In the genomic region with DNA sequence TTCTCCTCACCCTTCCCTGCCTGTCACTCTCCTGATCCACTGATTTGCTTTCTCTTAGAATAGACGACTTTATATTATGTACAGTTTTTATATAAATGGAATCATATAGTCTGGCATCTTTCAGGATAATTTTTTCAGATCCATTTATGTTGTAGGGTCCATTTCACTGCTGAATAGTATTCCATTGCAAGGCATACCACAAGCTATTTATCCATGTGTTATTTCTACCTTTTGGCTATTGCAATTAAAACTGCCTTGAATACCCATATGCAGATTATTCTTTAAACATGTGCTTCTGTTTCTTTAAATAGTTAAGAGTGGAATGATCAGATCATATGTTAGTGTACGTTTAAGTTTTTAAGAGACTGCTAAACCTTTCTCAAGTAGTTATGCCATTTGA, we compare ENCODE assay signal across 20 cellular contexts. TPM values are rescaled to one million over a fixed set of nuclear protein-coding genes. Genes with fewer than 3 reads are reported as not detected.
DNase-seq lines count a peak whose midpoint lies in the region; ATAC-seq and TF ChIP-seq lines count a peak whose summit lies in the region.
"Had no signal": no experiment of that assay in that cellular context is flagged by ENCODE, and none has a peak within 500 bp of the region (broad histone marks: within the 10 kb centered on the region; RNA-seq: fewer than 3 reads in every experiment).

No MANE protein-coding gene starts in this region.

- H2AFZ ChIP-seq in SK-N-SH (ENCODE audit: low read depth): no peak overlapping the region
- no peak overlapping the region for H2AFZ ChIP-seq in mesenchymal stem cell (ENCODE audit: low read depth, low read length)

- H3F3A ChIP-seq in SK-N-SH (replicated peaks; ENCODE audit: insufficient read depth): no peaks in the 10 kb centered on the region

- no peaks in the 10 kb centered on the region for H3K9me2 ChIP-seq in SK-N-SH

- DNase-seq in SK-N-SH (no peak), adipocyte (ENCODE audit: low read depth) (no peak), endodermal cell (no peak), progenitor cell of endocrine pancreas (ENCODE audit: low spot score, unreplicated experiment) (no peak), NCI-H446 treated with DMSO at 0.1 percent for 48 hours (lab: John Stamatoyannopoulos, UW) (no peak), mesenchymal stem cell (no peak)
- DNase-seq: AML-193; Caco-2; Calu3; CD4-positive, alpha-beta T cell; CD8-positive, alpha-beta T cell; DMS79 treated with DMSO at 0.1 percent for 48 hours; GF-D8 had no signal

- H2BK12ac ChIP-seq in mesenchymal stem cell (ENCODE audit: low read length in 2 of 2): no peak overlapping the region

- H3K4me1 ChIP-seq in SK-N-SH (ENCODE audit: control insufficient read depth in 1 of 2, insufficient read depth in 2 of 2, low read depth in 1 of 2, low read length in 1 of 2): no peaks in the 10 kb centered on the region
- no peaks in the 10 kb centered on the region for H3K4me1 ChIP-seq in adipocyte (ENCODE audit: control insufficient read depth, insufficient read depth, low read length)
- no peaks in the 10 kb centered on the region for H3K4me1 ChIP-seq in endodermal cell (ENCODE audit: control insufficient read depth, insufficient read depth, low read length)
- no peaks in the 10 kb centered on the region for H3K4me1 ChIP-seq in mesenchymal stem cell (ENCODE audit: control insufficient read depth, insufficient read depth, low read depth, low read length)
- H3K4me1 ChIP-seq: A549; BLaER1 treated with 17β-estradiol and CSF1 and Interleukin-3, amounts not matched to agents 10 nM and 100 nM; Caco-2 had no signal

- no peak overlapping the region for H3K4me2 ChIP-seq in SK-N-SH
- no peak overlapping the region for H3K4me2 ChIP-seq in mesenchymal stem cell (ENCODE audit: low read length, poor library complexity, severe bottlenecking)
- H3K4me2 ChIP-seq: A549; BLaER1 treated with 17β-estradiol and CSF1 and Interleukin-3, amounts not matched to agents 10 nM and 100 nM had no signal

- no peaks in the 10 kb centered on the region for H4K20me1 ChIP-seq in SK-N-SH (ENCODE audit: insufficient read depth)
- H4K20me1 ChIP-seq: BLaER1 treated with 17β-estradiol and CSF1 and Interleukin-3, amounts not matched to agents 10 nM and 100 nM had no signal

- no peak overlapping the region for H4K91ac ChIP-seq in mesenchymal stem cell (ENCODE audit: low read length)

- H3K36me3 ChIP-seq in SK-N-SH (replicated peaks in 1 of 2; ENCODE audit: control insufficient read depth in 1 of 2, insufficient read depth in 2 of 2, low read length in 1 of 2): peaks cover 28 to 57% of the 10 kb centered on the region in 2 experiments
- peaks cover 84% of the 10 kb centered on the region for H3K36me3 ChIP-seq in adipocyte (ENCODE audit: control insufficient read depth, insufficient read depth, low read length, severe bottlenecking)
- peaks cover 57% of the 10 kb centered on the region for H3K36me3 ChIP-seq in endodermal cell (ENCODE audit: control insufficient read depth, insufficient read depth, low read length)
- peaks cover 14 to 63% of the 10 kb centered on the region in 2 experiments for H3K36me3 ChIP-seq in mesenchymal stem cell (ENCODE audit: control insufficient read depth in 1 of 2, insufficient read depth in 2 of 2, low read depth in 1 of 2, low read length in 2 of 2)

- H4K8ac ChIP-seq in mesenchymal stem cell (ENCODE audit: low read length): no peak overlapping the region

- H3K36me3 Mint-ChIP-seq in endodermal cell (ENCODE audit: low read depth) (peaks cover 83% of the 10 kb centered on the region), progenitor cell of endocrine pancreas (ENCODE audit: insufficient read depth) (peaks cover 81% of the 10 kb centered on the region)

- no peak overlapping the region for H3K4ac ChIP-seq in mesenchymal stem cell (ENCODE audit: low read depth in 1 of 2, low read length in 2 of 2)

- peaks cover 95% of the 10 kb centered on the region for H3K9me3 Mint-ChIP-seq in endodermal cell
- H3K9me3 Mint-ChIP-seq in progenitor cell of endocrine pancreas (ENCODE audit: low read depth): peaks cover 70% of the 10 kb centered on the region

- no peaks in the 10 kb centered on the region for H3K27me3 Mint-ChIP-seq in endodermal cell (ENCODE audit: insufficient read depth)
- no peaks in the 10 kb centered on the region for H3K27me3 Mint-ChIP-seq in progenitor cell of endocrine pancreas
- H3K27me3 Mint-ChIP-seq: B cell; CD4-positive, alpha-beta T cell had no signal

- H2AK5ac ChIP-seq in mesenchymal stem cell (ENCODE audit: low read length, severe bottlenecking): no peak overlapping the region

- CTCF ChIA-PET in SK-N-SH (lab: Yijun Ruan, JAX): no interaction called here

- H3K4me1 Mint-ChIP-seq in endodermal cell: no peaks in the 10 kb centered on the region
- H3K4me1 Mint-ChIP-seq in progenitor cell of endocrine pancreas (ENCODE audit: low read depth): no peaks in the 10 kb centered on the region
- H3K4me1 Mint-ChIP-seq: B cell had no signal

- H3K9me3 ChIP-seq in SK-N-SH (peaks cover 61% of the 10 kb centered on the region), adipocyte (ENCODE audit: control insufficient read depth, low read length) (peaks cover 99% of the 10 kb centered on the region), endodermal cell (ENCODE audit: control insufficient read depth, low read length) (peaks cover 97% of the 10 kb centered on the region), mesenchymal stem cell (ENCODE audit: control insufficient read depth, low read length) (peaks cover 96% of the 10 kb centered on the region)

- H3K14ac ChIP-seq in mesenchymal stem cell (ENCODE audit: low read length in 2 of 2): no peak overlapping the region

- H2BK15ac ChIP-seq in mesenchymal stem cell (ENCODE audit: low read depth, poor library complexity, severe bottlenecking): no peak overlapping the region

- H3K9ac ChIP-seq in SK-N-SH (no peak overlapping the region), adipocyte (ENCODE audit: low read length) (no peak overlapping the region), endodermal cell (ENCODE audit: extremely low read depth, low read length, poor library complexity, severe bottlenecking) (no peak overlapping the region), mesenchymal stem cell (ENCODE audit: low read length) (no peak overlapping the region)
- H3K9ac ChIP-seq: BLaER1 treated with 17β-estradiol and CSF1 and Interleukin-3, amounts not matched to agents 10 nM and 100 nM had no signal

- H3K79me2 ChIP-seq in SK-N-SH (ENCODE audit: insufficient read depth): no peaks in the 10 kb centered on the region

- H3K4me3 ChIP-seq in SK-N-SH (ENCODE audit: low read depth in 2 of 2, low read length in 1 of 2): no peak overlapping the region
- peak overlapping the region; percentile 46 for H3K4me3 ChIP-seq in adipocyte (ENCODE audit: low read length)
- peak overlapping the region; percentile 75 for H3K4me3 ChIP-seq in endodermal cell (ENCODE audit: low read length)
- peak overlapping the region in 1 of 2 experiments; percentile 59 for H3K4me3 ChIP-seq in mesenchymal stem cell (ENCODE audit: insufficient read depth in 1 of 2, low read depth in 1 of 2, low read length in 2 of 2)
- H3K4me3 ChIP-seq: A549 had no signal

- H2BK5ac ChIP-seq in mesenchymal stem cell (ENCODE audit: low read depth, low read length, poor library complexity, severe bottlenecking): no peak overlapping the region

- TF ChIP-seq EP300 in SK-N-SH (IDR thresholded peaks at IDR 0.05; ENCODE audit: borderline replicate concordance in 1 of 2, low read depth in 1 of 2, low read length in 1 of 2): no peak

- WGBS in SK-N-SH (ENCODE audit: low lambda C conversion rate): 77% methylated on average over 2 of the region's 2 CpGs
- WGBS in endodermal cell (ENCODE audit: insufficient coverage in 1 of 2, insufficient read length in 1 of 2), 2 experiments: 100% methylated on average over 1 of the region's 2 CpGs
- WGBS in mesenchymal stem cell: 100% methylated on average over 1 of the region's 2 CpGs

- no peak overlapping the region for H3K23ac ChIP-seq in mesenchymal stem cell (ENCODE audit: low read length in 2 of 2)

- H3K27me3 ChIP-seq in SK-N-SH (ENCODE audit: insufficient read depth) (no peaks in the 10 kb centered on the region), adipocyte (replicated peaks; ENCODE audit: control insufficient read depth, insufficient read depth, low read length) (no peaks in the 10 kb centered on the region), endodermal cell (ENCODE audit: control insufficient read depth, insufficient read depth, low read length, poor library complexity, severe bottlenecking) (no peaks in the 10 kb centered on the region), mesenchymal stem cell (ENCODE audit: control insufficient read depth in 1 of 2, insufficient read depth in 1 of 2, low read length in 2 of 2) (no peaks in the 10 kb centered on the region)
- H3K27me3 ChIP-seq: BLaER1 treated with 17β-estradiol and CSF1 and Interleukin-3, amounts not matched to agents 10 nM and 100 nM had no signal

- no peak for ATAC-seq in SK-N-SH treated with all-trans-retinoic acid at 6 μM for 48 hours
- ATAC-seq in activated CD4-positive, CD25-positive, alpha-beta regulatory T cell treated with anti-CD3 and anti-CD28 coated beads, Interleukin-2, amount 50 U/mL, for 24 hours: no peak
- ATAC-seq: A549; CD8-positive, alpha-beta T cell had no signal

- H3K4me3 Mint-ChIP-seq in endodermal cell (no peak overlapping the region), progenitor cell of endocrine pancreas (ENCODE audit: low read depth) (no peak overlapping the region)
- H3K4me3 Mint-ChIP-seq: B cell; CD4-positive, alpha-beta T cell; CD8-positive, alpha-beta T cell had no signal

- POLR2A ChIA-PET in SK-N-SH (lab: Yijun Ruan, JAX): no interaction called here

- H3K18ac ChIP-seq in mesenchymal stem cell (ENCODE audit: low read depth in 1 of 2, low read length in 2 of 2): no peak overlapping the region

- H3K27ac Mint-ChIP-seq in endodermal cell (no peak overlapping the region), progenitor cell of endocrine pancreas (peak overlapping the region; percentile 76)
- H3K27ac Mint-ChIP-seq: B cell; CD4-positive, alpha-beta T cell; CD8-positive, alpha-beta T cell had no signal

- peaks cover 1% of the 10 kb centered on the region for H3K79me1 ChIP-seq in mesenchymal stem cell (replicated peaks; ENCODE audit: low read length, poor library complexity, severe bottlenecking)

- H3K27ac ChIP-seq in SK-N-SH (ENCODE audit: low read depth in 2 of 2, low read length in 1 of 2) (no peak overlapping the region), endodermal cell (ENCODE audit: low read depth, low read length) (no peak overlapping the region), mesenchymal stem cell (ENCODE audit: low read length, poor library complexity, severe bottlenecking) (no peak overlapping the region)
- H3K27ac ChIP-seq: 22Rv1; A549; BLaER1 treated with 17β-estradiol and CSF1 and Interleukin-3, amounts not matched to agents 10 nM and 100 nM; C4-2B had no signal

- TF ChIP-seq CTCF in SK-N-SH (IDR thresholded peaks at IDR 0.05) (no peak), endodermal cell (conservative IDR thresholded peaks at IDR 0.05) (no peak), progenitor cell of endocrine pancreas (IDR thresholded peaks at IDR 0.05; ENCODE audit: unreplicated experiment) (no peak)

- no peak overlapping the region for H2BK120ac ChIP-seq in mesenchymal stem cell (ENCODE audit: low read depth, low read length)

- TF ChIP-seq RAD21 in SK-N-SH (IDR thresholded peaks at IDR 0.05; ENCODE audit: low read length): no peak

RNA-seq across cellular contexts. Expression of gene ZNF177, which starts 17.8 kb away (rescaled TPM):
- polyA plus RNA-seq in SK-N-SH (2012; rRNA removed): 2.6 and 3.6 TPM in 2 replicates
- 3.0 and 3.1 TPM in 2 replicates for polyA plus RNA-seq in SK-N-SH (2012; cell fraction: cytosol; rRNA removed)
- polyA plus RNA-seq in SK-N-SH (2012; cell fraction: nucleus; rRNA removed): 7.4 and 12.0 TPM in 2 replicates
- total RNA-seq in endodermal cell: 10 to 100 TPM in 1 of 2 donors, 1 to 10 TPM in 1; 5.6 to 10.6 TPM
- 7.0 TPM for polyA plus RNA-seq in endodermal cell (2013, experiment 1 of 2)
- 7.0 TPM for polyA plus RNA-seq in endodermal cell (2013, experiment 2 of 2)
- 12.7 and 12.9 TPM in 2 replicates for total RNA-seq in progenitor cell of endocrine pancreas
- polyA plus RNA-seq in mesenchymal stem cell (2013, experiment 1 of 2): 1.5 TPM
- 1.5 TPM for polyA plus RNA-seq in mesenchymal stem cell (2013, experiment 2 of 2)

RNA-seq across cellular contexts. Expression of gene ZNF559, which starts 21.0 kb away (rescaled TPM):
- 10.4 and 15.2 TPM in 2 replicates for polyA plus RNA-seq in SK-N-SH (2012; rRNA removed)
- 14.5 and 18.1 TPM in 2 replicates for polyA plus RNA-seq in SK-N-SH (2012; cell fraction: cytosol; rRNA removed)
- 22.8 and 30.3 TPM in 2 replicates for polyA plus RNA-seq in SK-N-SH (2012; cell fraction: nucleus; rRNA removed)
- total RNA-seq in endodermal cell (10 to 100 TPM; 18.1 to 27.0 TPM), progenitor cell of endocrine pancreas (42.4 and 42.5 TPM in 2 replicates)
- 29.1 TPM for polyA plus RNA-seq in endodermal cell (2013, experiment 1 of 2)
- 22.6 TPM for polyA plus RNA-seq in endodermal cell (2013, experiment 2 of 2)
- polyA plus RNA-seq in mesenchymal stem cell (2013, experiment 1 of 2): 8.9 TPM
- 9.0 TPM for polyA plus RNA-seq in mesenchymal stem cell (2013, experiment 2 of 2)

RNA-seq across cellular contexts. Expression of gene ZNF699, which starts 35.4 kb away (rescaled TPM):
- 0.97 and 1.2 TPM in 2 replicates for polyA plus RNA-seq in SK-N-SH (2012; rRNA removed)
- polyA plus RNA-seq in SK-N-SH (2012; cell fraction: cytosol; rRNA removed): 0.76 and 1.1 TPM in 2 replicates
- 2.4 and 3.0 TPM in 2 replicates for polyA plus RNA-seq in SK-N-SH (2012; cell fraction: nucleus; rRNA removed)
- total RNA-seq in endodermal cell (1 to 10 TPM; 6.4 to 8.2 TPM), progenitor cell of endocrine pancreas (6.6 and 8.0 TPM in 2 replicates)
- 5.7 TPM for polyA plus RNA-seq in endodermal cell (2013, experiment 1 of 2)
- 5.5 TPM for polyA plus RNA-seq in endodermal cell (2013, experiment 2 of 2)
- polyA plus RNA-seq in mesenchymal stem cell (2013, experiment 1 of 2): 2.3 TPM
- polyA plus RNA-seq in mesenchymal stem cell (2013, experiment 2 of 2): 2.9 TPM

Comparison
In these comparisons a context has a peak if more than half of its experiments do, and no peak if none do; other contexts are left out.
1. H3K4me3 ChIP-seq: peak in adipocyte (single experiment) and endodermal cell (single experiment); none in SK-N-SH (0 of 2).